Comparison of ENCODE assay signal across 16 cellular contexts in the genomic region with DNA sequence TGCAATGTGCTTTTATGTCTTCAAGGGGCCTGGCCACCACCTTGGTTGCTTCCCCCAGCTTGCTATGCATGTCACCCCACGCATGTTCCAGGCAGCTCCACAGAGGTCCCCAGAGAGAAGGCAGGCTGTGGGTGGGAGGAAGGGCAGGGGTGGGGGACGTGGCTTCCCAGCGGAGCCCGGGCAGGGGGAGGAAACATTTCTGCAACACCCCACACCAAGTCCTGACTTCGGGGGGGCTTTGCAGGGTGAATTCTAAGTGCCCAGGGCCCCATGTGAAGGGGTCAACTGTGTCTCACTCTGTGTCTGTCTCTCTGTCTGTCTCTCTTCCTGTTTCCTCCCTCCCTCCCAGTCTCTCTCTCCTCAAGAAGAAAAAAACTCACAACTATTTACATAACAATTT. TPM values are rescaled to one million over a fixed set of nuclear protein-coding genes. Genes with fewer than 3 reads are reported as not detected.
A peak's percentile ranks its signal among the peaks of the same experiment; 100 is the strongest.
DNase-seq lines count a peak whose midpoint lies in the region; ATAC-seq and TF ChIP-seq lines count a peak whose summit lies in the region.
"Had no signal": no experiment of that assay in that cellular context is flagged by ENCODE, and none has a peak within 500 bp of the region (broad histone marks: within the 10 kb centered on the region; RNA-seq: fewer than 3 reads in every experiment).

No MANE protein-coding gene starts in this region.

- ATAC-seq in GM18511 (IDR thresholded peaks at IDR 0.05; ENCODE audit: unreplicated experiment): no peak
- ATAC-seq: HepG2 had no signal

- TF ChIP-seq CTCF in brain microvascular endothelial cell (IDR thresholded peaks at IDR 0.05; ENCODE audit: low read depth, low read length, missing control alignments) (no peak), stomach (IDR thresholded peaks at IDR 0.05) (no peak), lower leg skin (IDR thresholded peaks at IDR 0.05) (no peak)

- intact Hi-C loops in stomach (cut with DNase I; ENCODE audit: low total_unique reads): no loop called here
- intact Hi-C loops in lower leg skin (cut with DNase I; ENCODE audit: low total_unique reads): no loop called here

- no peak for TF ChIP-seq EP300 in stomach (IDR thresholded peaks at IDR 0.05)

- H3K4me1 ChIP-seq in GM23248 (ENCODE audit: insufficient read depth): peaks cover 2% of the 10 kb centered on the region
- peaks cover 13 to 29% (median 19%) of the 10 kb centered on the region in 4 donors for H3K4me1 ChIP-seq in stomach
- H3K4me1 ChIP-seq: breast epithelium had no signal

- no peak overlapping the region for H3K4me2 ChIP-seq in GM23248 (ENCODE audit: unreplicated experiment)

- no peaks in the 10 kb centered on the region for H3K79me2 ChIP-seq in GM23248 (ENCODE audit: insufficient read depth)

- peaks cover 6% of the 10 kb centered on the region for H3F3A ChIP-seq in GM23248 (ENCODE audit: insufficient read depth)

- DNase-seq in GM23248 (no peak), brain microvascular endothelial cell (peak; percentile 18), hepatic stellate cell (ENCODE audit: low spot score) (peak; percentile 55), stomach (no peak), NCI-H69 (lab: John Stamatoyannopoulos, UW) (no peak), NCI-H1417 (lab: John Stamatoyannopoulos, UW) (no peak), lower leg skin (ENCODE audit: low spot score in 2 of 2) (no peak)
- DNase-seq: activated CD4-positive, alpha-beta T cell treated with anti-CD3 and anti-CD28 coated beads for 48 hours; activated effector memory CD4-positive, alpha-beta T cell treated with Interleukin-2 at 50 U/mL for 16 hours; erythroblast; immature natural killer cell; NCI-H146; NCI-H82 had no signal

- no peaks in the 10 kb centered on the region for H3K36me3 ChIP-seq in GM23248 (ENCODE audit: low read depth)
- no peaks in the 10 kb centered on the region for H3K36me3 ChIP-seq in brain microvascular endothelial cell (replicated peaks)
- H3K36me3 ChIP-seq in stomach: no peaks in the 10 kb centered on the region
- H3K36me3 ChIP-seq: breast epithelium had no signal

- H3K9me3 ChIP-seq in GM23248 (ENCODE audit: low read depth): no peaks in the 10 kb centered on the region
- H3K9me3 ChIP-seq in stomach: no peaks in the 10 kb centered on the region
- H3K9me3 ChIP-seq: breast epithelium had no signal

- H3K9ac ChIP-seq in GM23248: no peak overlapping the region

- H3K4me3 ChIP-seq in GM23248: no peak overlapping the region
- no peak overlapping the region for H3K4me3 ChIP-seq in brain microvascular endothelial cell (ENCODE audit: low read depth, low read length)
- no peak overlapping the region for H3K4me3 ChIP-seq in stomach
- no peak overlapping the region for H3K4me3 ChIP-seq in lower leg skin (ENCODE audit: low read depth, poor library complexity, severe bottlenecking)
- H3K4me3 ChIP-seq: breast epithelium had no signal

- H3K27me3 ChIP-seq in GM23248 (replicated peaks; ENCODE audit: insufficient read depth) (no peaks in the 10 kb centered on the region), brain microvascular endothelial cell (replicated peaks) (no peaks in the 10 kb centered on the region), stomach (peaks cover 0 to 5% (median 0%) of the 10 kb centered on the region in 3 donors)
- H3K27me3 ChIP-seq: breast epithelium had no signal

- WGBS in GM23248 (ENCODE audit: low coverage in 1 of 2, low lambda C conversion rate in 2 of 2, missing lambda C conversion rate in 2 of 2), 2 experiments: 23 to 39% methylated on average over 3 to 5 of the region's 5 CpGs
- 25 to 37% (median 29%) methylated on average over 5 of the region's 5 CpGs for WGBS in stomach, 5 donors
- WGBS in lower leg skin, 2 donors: 41 to 59% methylated on average over 5 of the region's 5 CpGs

- TF ChIP-seq POLR2A in stomach (IDR thresholded peaks at IDR 0.05) (no peak), lower leg skin (IDR thresholded peaks at IDR 0.05) (no peak)

- H2AFZ ChIP-seq in GM23248: peak overlapping the region; percentile 73

- H3K27ac ChIP-seq in GM23248: no peak overlapping the region
- peak overlapping the region; percentile 51 for H3K27ac ChIP-seq in brain microvascular endothelial cell
- peak overlapping the region; percentile 28 to 72 (median 63) for H3K27ac ChIP-seq in stomach

- no peaks in the 10 kb centered on the region for H3K9me2 ChIP-seq in GM23248 (ENCODE audit: insufficient read depth)

- H4K20me1 ChIP-seq in GM23248 (ENCODE audit: insufficient read depth): no peaks in the 10 kb centered on the region

- in situ Hi-C loops in GM23248 (cut with MboI) (no loop called here), brain microvascular endothelial cell (cut with HindIII; ENCODE audit: low pct_ligation_motif_present, low sequenced_read_pairs) (no loop called here)

RNA-seq across cellular contexts. Expression of gene LTBP4, which starts 39.6 kb away (rescaled TPM):
- 18.0 and 18.3 TPM in 2 replicates for total RNA-seq in GM23248 (2014; rRNA removed; shearing (Covaris generic))
- polyA plus RNA-seq in GM23248 (2016; fragmentation: Nextera tagmentation; extraction: Ambion mirVana) (45.5 and 47.2 TPM in 2 replicates), stomach (100 to 1,000 TPM in 1 of 3 donors, 10 to 100 TPM in 2; 66.1 to 102 (median 98.6) TPM)
- total RNA-seq in stomach (1,000 to 10,000 TPM in 1 of 5 donors, 100 to 1,000 TPM in 3, 10 to 100 TPM in 1; 79.0 to 1,027 (median 190) TPM), lower leg skin (100 to 1,000 TPM; 113 to 181 (median 144) TPM)

RNA-seq across cellular contexts. Expression of gene NUMBL, which starts 49.7 kb away (rescaled TPM):
- 33.4 and 49.7 TPM in 2 replicates for total RNA-seq in GM23248 (2014; rRNA removed; shearing (Covaris generic))
- polyA plus RNA-seq in GM23248 (2016; fragmentation: Nextera tagmentation; extraction: Ambion mirVana): 30.8 and 35.1 TPM in 2 replicates
- 100 to 1,000 TPM in 2 of 5 donors, 10 to 100 TPM in 3; 14.7 to 254 (median 31.6) TPM for total RNA-seq in stomach
- polyA plus RNA-seq in stomach: 10 to 100 TPM; 10.1 to 12.9 (median 11.6) TPM
- total RNA-seq in lower leg skin: 10 to 100 TPM; 11.2 to 45.8 (median 36.0) TPM

Comparison
In these comparisons a context has a peak if more than half of its experiments do, and no peak if none do; other contexts are left out.
1. DNase-seq: peak in brain microvascular endothelial cell (single experiment) and hepatic stellate cell (single experiment); none in GM23248 (single experiment), stomach (single experiment), NCI-H69 (single experiment), NCI-H1417 (0 of 3) and lower leg skin (0 of 2).